16 cellular contexts compared by ENCODE assay signal in genomic region chr1:200627548-200628222, GRCh38. TPM values are rescaled to one million over a fixed set of nuclear protein-coding genes. Genes with fewer than 3 reads are reported as not detected.
DNase-seq lines count a peak whose midpoint lies in the region; ATAC-seq lines count a peak whose summit lies in the region.
"Had no signal": no experiment of that assay in that cellular context is flagged by ENCODE, and none has a peak within 500 bp of the region (broad histone marks: within the 10 kb centered on the region; RNA-seq: fewer than 3 reads in every experiment).

No MANE protein-coding gene starts in this region.

- peak overlapping the region; percentile 51 for H3K4me3 Mint-ChIP-seq in activated T-cell treated with anti-CD3 and anti-CD28 coated beads, Interleukin-2, amount 50 U/mL, for 4 hours
- H3K4me3 Mint-ChIP-seq in activated T-helper 2 cell treated with anti-CD3 and anti-CD28 coated beads, Interferon-gamma antibody, Interleukin-2, Interleukin-4, amounts not matched to agents 10 μg/mL and 5 μg/mL and 100 μg/mL, durations not matched to agents 14 hours and 24 hours and 36 hours (ENCODE audit: low read depth): peak overlapping the region; percentile 41
- peak overlapping the region; percentile 65 to 74 for H3K4me3 Mint-ChIP-seq in stimulated activated naive CD8-positive, alpha-beta T cell treated with anti-CD3 and anti-CD28 coated beads, Interleukin-15, amount 100 ng/mL, for 72 hours

- no peaks in the 10 kb centered on the region for H3K27me3 Mint-ChIP-seq in activated T-cell treated with anti-CD3 and anti-CD28 coated beads, Interleukin-2, amount 50 U/mL, for 4 hours (ENCODE audit: low read depth)
- H3K27me3 Mint-ChIP-seq in activated T-helper 2 cell treated with anti-CD3 and anti-CD28 coated beads, Interferon-gamma antibody, Interleukin-2, Interleukin-4, amounts not matched to agents 10 μg/mL and 5 μg/mL and 100 μg/mL, durations not matched to agents 14 hours and 24 hours and 36 hours (ENCODE audit: low read depth): peaks cover 18% of the 10 kb centered on the region
- peaks cover 8% of the 10 kb centered on the region for H3K27me3 Mint-ChIP-seq in stimulated activated naive CD8-positive, alpha-beta T cell treated with anti-CD3 and anti-CD28 coated beads, Interleukin-15, amount 100 ng/mL, for 72 hours

- no peaks in the 10 kb centered on the region for H3K9me3 Mint-ChIP-seq in activated T-cell treated with anti-CD3 and anti-CD28 coated beads, Interleukin-2, amount 50 U/mL, for 4 hours
- no peaks in the 10 kb centered on the region for H3K9me3 Mint-ChIP-seq in activated T-helper 2 cell treated with anti-CD3 and anti-CD28 coated beads, Interferon-gamma antibody, Interleukin-2, Interleukin-4, amounts not matched to agents 10 μg/mL and 5 μg/mL and 100 μg/mL, durations not matched to agents 14 hours and 24 hours and 36 hours
- H3K9me3 Mint-ChIP-seq in stimulated activated naive CD8-positive, alpha-beta T cell treated with anti-CD3 and anti-CD28 coated beads, Interleukin-15, amount 100 ng/mL, for 72 hours: no peaks in the 10 kb centered on the region

- no peaks in the 10 kb centered on the region for H3K36me3 Mint-ChIP-seq in activated T-cell treated with anti-CD3 and anti-CD28 coated beads, Interleukin-2, amount 50 U/mL, for 4 hours (ENCODE audit: insufficient read depth)
- H3K36me3 Mint-ChIP-seq in activated T-helper 2 cell treated with anti-CD3 and anti-CD28 coated beads, Interferon-gamma antibody, Interleukin-2, Interleukin-4, amounts not matched to agents 10 μg/mL and 5 μg/mL and 100 μg/mL, durations not matched to agents 14 hours and 24 hours and 36 hours (ENCODE audit: low read depth): no peaks in the 10 kb centered on the region

- no peak for DNase-seq in activated T-cell treated with anti-CD3 and anti-CD28 coated beads, Interleukin-2, amount 50 U/mL, for 4 hours
- DNase-seq in activated T-cell treated with anti-CD3 and anti-CD28 coated beads, Interleukin-2, amount 50 U/mL, for 1 hour: no peak
- no peak for DNase-seq in activated T-helper 2 cell treated with anti-CD3 and anti-CD28 coated beads, Interferon-gamma antibody, Interleukin-2, Interleukin-4, amounts not matched to agents 10 μg/mL and 5 μg/mL and 100 μg/mL, durations not matched to agents 14 hours and 24 hours and 36 hours (ENCODE audit: low spot score)
- DNase-seq in stimulated activated naive CD8-positive, alpha-beta T cell treated with anti-CD3 and anti-CD28 coated beads, Interleukin-15, amount 100 ng/mL, for 72 hours: peak in 1 of 2 donors; percentile 26
- no peak for DNase-seq in NCI-H187 treated with DMSO at 0.1 percent for 48 hours (lab: John Stamatoyannopoulos, UW)
- DNase-seq: activated naive CD4-positive, alpha-beta T cell; cerebellar nuclear complex; DMS79 treated with DMSO at 0.1 percent for 48 hours; mesenchymal stem cell; NCI-H2029; NCI-H774; SJCRH30; uterus had no signal

- intact Hi-C loops in activated T-helper 2 cell treated with anti-CD3 and anti-CD28 coated beads, Interferon-gamma antibody, Interleukin-2, Interleukin-4, amounts not matched to agents 10 μg/mL and 5 μg/mL and 100 μg/mL, durations not matched to agents 14 hours and 24 hours and 36 hours (cut with micrococcal nuclease): loop anchor here (1.0 to 10.0 kb wide), 7 partner anchors 13 to 685 kb away; partner anchors contain the start of genes CACNA1S, DDX59 and KIF21B

- peaks cover 30% of the 10 kb centered on the region for H3K4me1 Mint-ChIP-seq in activated T-cell treated with anti-CD3 and anti-CD28 coated beads, Interleukin-2, amount 50 U/mL, for 4 hours (ENCODE audit: low read depth)
- peaks cover 35% of the 10 kb centered on the region for H3K4me1 Mint-ChIP-seq in activated T-helper 2 cell treated with anti-CD3 and anti-CD28 coated beads, Interferon-gamma antibody, Interleukin-2, Interleukin-4, amounts not matched to agents 10 μg/mL and 5 μg/mL and 100 μg/mL, durations not matched to agents 14 hours and 24 hours and 36 hours (ENCODE audit: low read depth)
- H3K4me1 Mint-ChIP-seq in stimulated activated naive CD8-positive, alpha-beta T cell treated with anti-CD3 and anti-CD28 coated beads, Interleukin-15, amount 100 ng/mL, for 72 hours: peaks cover 48% of the 10 kb centered on the region

- ATAC-seq in activated T-cell treated with anti-CD3 and anti-CD28 coated beads, Interleukin-2, amount 50 U/mL, for 4 hours: no peak
- peak; percentile 32 for ATAC-seq in HG03196 (IDR thresholded peaks at IDR 0.05; ENCODE audit: unreplicated experiment)
- ATAC-seq in stimulated activated naive CD8-positive, alpha-beta T cell treated with anti-CD3 and anti-CD28 coated beads, Interleukin-15, amount 100 ng/mL, for 72 hours: no peak
- ATAC-seq in GM18861 (IDR thresholded peaks at IDR 0.05; ENCODE audit: unreplicated experiment): no peak
- ATAC-seq in HG03139 (IDR thresholded peaks at IDR 0.05; ENCODE audit: unreplicated experiment): no peak

- H3K27ac Mint-ChIP-seq in activated T-helper 2 cell treated with anti-CD3 and anti-CD28 coated beads, Interferon-gamma antibody, Interleukin-2, Interleukin-4, amounts not matched to agents 10 μg/mL and 5 μg/mL and 100 μg/mL, durations not matched to agents 14 hours and 24 hours and 36 hours: peak overlapping the region; percentile 65
- peak overlapping the region in 1 of 2 donors; percentile 78 for H3K27ac Mint-ChIP-seq in stimulated activated naive CD8-positive, alpha-beta T cell treated with anti-CD3 and anti-CD28 coated beads, Interleukin-15, amount 100 ng/mL, for 72 hours

RNA-seq across cellular contexts. Expression of gene KIF14, which starts 7.1 kb away (rescaled TPM):
- total RNA-seq in activated T-cell treated with anti-CD3 and anti-CD28 coated beads, Interleukin-2, amount 50 U/mL, for 4 hours: 1 to 10 TPM; 1.0 to 1.5 (median 1.1) TPM
- total RNA-seq in activated T-helper 2 cell treated with anti-CD3 and anti-CD28 coated beads, Interferon-gamma antibody, Interleukin-2, Interleukin-4, amounts not matched to agents 10 μg/mL and 5 μg/mL and 100 μg/mL, durations not matched to agents 14 hours and 24 hours and 36 hours: 13.8 and 14.9 TPM in 2 replicates

RNA-seq across cellular contexts. Expression of gene DDX59, which starts 42.0 kb away (rescaled TPM):
- 10 to 100 TPM; 11.4 to 18.9 (median 17.1) TPM for total RNA-seq in activated T-cell treated with anti-CD3 and anti-CD28 coated beads, Interleukin-2, amount 50 U/mL, for 4 hours
- 18.9 and 20.4 TPM in 2 replicates for total RNA-seq in activated T-helper 2 cell treated with anti-CD3 and anti-CD28 coated beads, Interferon-gamma antibody, Interleukin-2, Interleukin-4, amounts not matched to agents 10 μg/mL and 5 μg/mL and 100 μg/mL, durations not matched to agents 14 hours and 24 hours and 36 hours
